ENCODE assay signal across 20 cellular contexts in genomic region chr6:157859775-157860504, GRCh38. TPM values are rescaled to one million over a fixed set of nuclear protein-coding genes. Genes with fewer than 3 reads are reported as not detected.
DNase-seq lines count a peak whose midpoint lies in the region; TF ChIP-seq lines count a peak whose summit lies in the region.
"Had no signal": no experiment of that assay in that cellular context is flagged by ENCODE, and none has a peak within 500 bp of the region (broad histone marks: within the 10 kb centered on the region; RNA-seq: fewer than 3 reads in every experiment).

No MANE protein-coding gene starts in this region.

- TF ChIP-seq CTCF in endothelial cell (IDR thresholded peaks at IDR 0.05; ENCODE audit: unreplicated experiment) (no peak), osteocyte (IDR thresholded peaks at IDR 0.05) (no peak), RWPE1 (conservative IDR thresholded peaks at IDR 0.05; ENCODE audit: low read depth) (no peak)

- intact Hi-C loops in posterior cingulate gyrus (cut with DNase I), result no loop called here

- H3K4me3 ChIP-seq in CD8-positive, alpha-beta memory T cell (ENCODE audit: low read length), result no peak overlapping the region
- H3K4me3 ChIP-seq: breast epithelium, vagina had no signal

- H3K9me3 Mint-ChIP-seq in CD8-positive, alpha-beta memory T cell, result peaks cover 0 to 2% (median under 1%) of the 10 kb centered on the region in 5 donors
- no peaks in the 10 kb centered on the region for H3K9me3 Mint-ChIP-seq in endothelial cell (ENCODE audit: unreplicated experiment)
- no peaks in the 10 kb centered on the region for H3K9me3 Mint-ChIP-seq in osteocyte (ENCODE audit: unreplicated experiment)
- H3K9me3 Mint-ChIP-seq: activated CD4-positive, alpha-beta memory T cell treated with anti-CD3 and anti-CD28 coated beads, Interleukin-2, amount 10 ng/mL, durations not matched to agents 7 days and 5 days had no signal

- CTCF ChIA-PET in CD8-positive, alpha-beta memory T cell (lab: Charles Lee), result no interaction called here
- CTCF ChIA-PET in RWPE1 (lab: Yijun Ruan, JAX), result no interaction called here

- H3K4me1 ChIP-seq in CD8-positive, alpha-beta memory T cell (ENCODE audit: insufficient read depth, low read length), result peaks cover 26% of the 10 kb centered on the region
- H3K4me1 ChIP-seq: breast epithelium had no signal

- peaks cover 0 to 2% (median 0%) of the 10 kb centered on the region in 3 donors for H3K36me3 Mint-ChIP-seq in CD8-positive, alpha-beta memory T cell
- H3K36me3 Mint-ChIP-seq in endothelial cell (ENCODE audit: low read depth, unreplicated experiment) (peaks cover 6% of the 10 kb centered on the region), osteocyte (ENCODE audit: unreplicated experiment) (peaks cover 8% of the 10 kb centered on the region)

- H3K4me1 Mint-ChIP-seq in CD8-positive, alpha-beta memory T cell, result peaks cover 30 to 67% (median 43%) of the 10 kb centered on the region in 3 donors
- H3K4me1 Mint-ChIP-seq in endothelial cell (ENCODE audit: unreplicated experiment), result peaks cover 44% of the 10 kb centered on the region
- H3K4me1 Mint-ChIP-seq in osteocyte (ENCODE audit: unreplicated experiment), result peaks cover 67% of the 10 kb centered on the region

- H3K9me3 ChIP-seq in CD8-positive, alpha-beta memory T cell (ENCODE audit: low read length), result no peaks in the 10 kb centered on the region
- H3K9me3 ChIP-seq: BE2C, breast epithelium, vagina had no signal

- H3K4me3 Mint-ChIP-seq in CD8-positive, alpha-beta memory T cell, result peak overlapping the region in 3 of 7 donors; percentile 12 to 50 (median 32)
- H3K4me3 Mint-ChIP-seq in endothelial cell (ENCODE audit: unreplicated experiment), result no peak overlapping the region
- H3K4me3 Mint-ChIP-seq in osteocyte (ENCODE audit: unreplicated experiment), result no peak overlapping the region
- H3K4me3 Mint-ChIP-seq: activated CD4-positive, alpha-beta memory T cell treated with anti-CD3 and anti-CD28 coated beads, Interleukin-2, amount 10 ng/mL, durations not matched to agents 7 days and 5 days; activated T-helper 1 cell treated with anti-CD3 and anti-CD28 coated beads, Interleukin-12 subunit alpha, Interleukin-12 subunit beta, Interleukin-2, Interleukin-4 antibody, amounts not matched to agents 30 ng/mL and 10 ng/mL and 1 ng/mL, durations not matched to agents 14 hours and 24 hours and 36 hours had no signal

- no peak for DNase-seq in CD8-positive, alpha-beta memory T cell
- peak; percentile 19 for DNase-seq in NCI-H2029 treated with DMSO at 0.1 percent for 48 hours (lab: John Stamatoyannopoulos, UW)
- no peak for DNase-seq in endothelial cell (ENCODE audit: low spot score)
- no peak for DNase-seq in osteocyte (ENCODE audit: extremely low spot score, unreplicated experiment)
- no peak for DNase-seq in SHP77 (lab: John Stamatoyannopoulos, UW)
- DNase-seq in RWPE1 (ENCODE audit: low spot score), result no peak
- DNase-seq in posterior cingulate gyrus, result no peak
- DNase-seq: activated CD4-positive, alpha-beta memory T cell treated with anti-CD3 and anti-CD28 coated beads, Interleukin-2, amount 10 ng/mL, durations not matched to agents 7 days and 5 days; BE2C; GF-D8; glutamatergic neuron; left ventricle myocardium superior; NCI-H1105 treated with DMSO at 0.1 percent for 48 hours; NCI-H2171; NCI-H82; stimulated activated CD4-positive, alpha-beta T cell treated with anti-CD3 and anti-CD28 coated beads, Interleukin-2, amount 100 ng/mL, for 24 hours; WERI-Rb-1 had no signal

- peaks cover 15 to 20% of the 10 kb centered on the region in 2 donors for H3K27me3 Mint-ChIP-seq in CD8-positive, alpha-beta memory T cell
- H3K27me3 Mint-ChIP-seq in endothelial cell (ENCODE audit: unreplicated experiment) (peaks cover 3% of the 10 kb centered on the region), osteocyte (ENCODE audit: unreplicated experiment) (no peaks in the 10 kb centered on the region)

- H3K27me3 ChIP-seq in CD8-positive, alpha-beta memory T cell (ENCODE audit: insufficient read depth, low read length, poor library complexity, severe bottlenecking), result no peaks in the 10 kb centered on the region
- H3K27me3 ChIP-seq: BE2C, breast epithelium, vagina had no signal

- no peak overlapping the region for H3K27ac Mint-ChIP-seq in CD8-positive, alpha-beta memory T cell
- H3K27ac Mint-ChIP-seq in endothelial cell (ENCODE audit: unreplicated experiment) (peak overlapping the region; percentile 53), osteocyte (ENCODE audit: unreplicated experiment) (peak overlapping the region; percentile 56)
- H3K27ac Mint-ChIP-seq: activated CD4-positive, alpha-beta memory T cell treated with anti-CD3 and anti-CD28 coated beads, Interleukin-2, amount 10 ng/mL, durations not matched to agents 7 days and 5 days; activated T-helper 1 cell treated with anti-CD3 and anti-CD28 coated beads, Interleukin-12 subunit alpha, Interleukin-12 subunit beta, Interleukin-2, Interleukin-4 antibody, amounts not matched to agents 30 ng/mL and 10 ng/mL and 1 ng/mL, durations not matched to agents 14 hours and 24 hours and 36 hours had no signal

- H3K36me3 ChIP-seq in CD8-positive, alpha-beta memory T cell (ENCODE audit: insufficient read depth, low read length), result no peaks in the 10 kb centered on the region
- H3K36me3 ChIP-seq: BE2C, breast epithelium, vagina, WERI-Rb-1 had no signal

- POLR2A ChIA-PET in CD8-positive, alpha-beta memory T cell (lab: Charles Lee), result no interaction called here
- POLR2A ChIA-PET in RWPE1 (lab: Yijun Ruan, JAX; ENCODE audit: low non-redundant PET), result no interaction called here

- H3K27ac ChIP-seq in CD8-positive, alpha-beta memory T cell (ENCODE audit: low read depth, low read length), result peak overlapping the region; percentile 8
- H3K27ac ChIP-seq in RWPE1, result no peak overlapping the region
- H3K27ac ChIP-seq: breast epithelium, vagina, WERI-Rb-1 had no signal

RNA-seq across cellular contexts. Expression of gene SNX9, which starts 36.9 kb away (rescaled TPM):
- 10 to 100 TPM; 60.3 to 60.5 TPM for total RNA-seq in CD8-positive, alpha-beta memory T cell
- 11.9 TPM for polyA plus RNA-seq in CD8-positive, alpha-beta memory T cell
- total RNA-seq in endothelial cell (ENCODE audit: unreplicated experiment) (68.6 TPM), osteocyte (65.0 and 65.2 TPM in 2 replicates)

Comparison
In these comparisons a context has a peak if more than half of its experiments do, and no peak if none do; other contexts are left out.
1. H3K27ac Mint-ChIP-seq: peak in endothelial cell (single experiment) and osteocyte (single experiment); none in CD8-positive, alpha-beta memory T cell (0 of 8).